Comparison of ENCODE assay signal across 8 cellular contexts in genomic region chr1:174968750-174969244, GRCh38. TPM values are rescaled to one million over a fixed set of nuclear protein-coding genes. Genes with fewer than 3 reads are reported as not detected.
DNase-seq lines count a peak whose midpoint lies in the region; ATAC-seq and TF ChIP-seq lines count a peak whose summit lies in the region.

No MANE protein-coding gene starts in this region.

- ATAC-seq in GM19372 (IDR thresholded peaks at IDR 0.05; ENCODE audit: low read depth, unreplicated experiment) (peak; percentile 67), HG03354 (IDR thresholded peaks at IDR 0.05; ENCODE audit: poor library complexity, severe bottlenecking, unreplicated experiment) (peak; percentile 64), WTC11 (no peak), left colon (no peak)

- intact Hi-C loops in CD14-positive monocyte (cut with micrococcal nuclease) = no loop called here
- intact Hi-C loops in left colon (cut with DNase I, micrococcal nuclease) = loop anchor here in 1 of 2 donors (5.0 kb wide), 1 partner anchor 91 kb away; no protein-coding TSS in a partner anchor

- DNase-seq in CD14-positive monocyte (ENCODE audit: low spot score) (no peak), WTC11 (ENCODE audit: low spot score) (no peak), islet precursor cell (peak; percentile 56), DMS114 treated with DMSO at 0.1 percent for 48 hours (lab: John Stamatoyannopoulos, UW; ENCODE audit: unreplicated experiment) (no peak), DMS153 (lab: John Stamatoyannopoulos, UW) (no peak), left colon (no peak)

- peaks cover 68% of the 10 kb centered on the region for H3K4me1 Mint-ChIP-seq in CD14-positive monocyte
- H3K4me1 Mint-ChIP-seq in WTC11 = peaks cover 21% of the 10 kb centered on the region

- POLR2A ChIA-PET in WTC11 (lab: Charles Lee) = no interaction called here

- no peak for TF ChIP-seq CTCF in CD14-positive monocyte (IDR thresholded peaks at IDR 0.05)
- TF ChIP-seq CTCF in WTC11 (IDR thresholded peaks at IDR 0.05) = no peak

- H3K4me3 Mint-ChIP-seq in CD14-positive monocyte = peak overlapping the region; percentile 32 to 71
- H3K4me3 Mint-ChIP-seq in WTC11 = no peak overlapping the region

- CTCF ChIA-PET in WTC11 (lab: Charles Lee) = interaction anchor here (0.9 kb wide), 1 partner anchor 19 kb away, joined by 3 read pairs; no protein-coding TSS in a partner anchor

- H3K36me3 Mint-ChIP-seq in CD14-positive monocyte = peaks cover 22 to 30% of the 10 kb centered on the region in 2 donors
- peaks cover 36% of the 10 kb centered on the region for H3K36me3 Mint-ChIP-seq in WTC11

- peak overlapping the region; percentile 56 to 93 (median 78) for H3K27ac Mint-ChIP-seq in CD14-positive monocyte
- H3K27ac Mint-ChIP-seq in WTC11 = 0 out of 2 replicates have a peak overlapping the region, but pooled peaks have one; percentile 2

- H3K9me3 Mint-ChIP-seq in CD14-positive monocyte (no peaks in the 10 kb centered on the region), WTC11 (no peaks in the 10 kb centered on the region)

- H3K27me3 Mint-ChIP-seq in CD14-positive monocyte (ENCODE audit: low read depth in 3 of 3) = no peaks in the 10 kb centered on the region
- no peaks in the 10 kb centered on the region for H3K27me3 Mint-ChIP-seq in WTC11 (ENCODE audit: low read depth)

TF ChIP-seq in WTC11, 78 proteins besides CTCF, POLR2A, EP300 and RAD21:
- TF ChIP-seq AFF4 (CRISPR knock-in tag; IDR thresholded peaks at IDR 0.05; ENCODE audit: borderline replicate concordance) = no peak
- TF ChIP-seq CBFB (CRISPR knock-in tag; IDR thresholded peaks at IDR 0.05; ENCODE audit: low read depth) = no peak
- no peak for TF ChIP-seq JAZF1 (CRISPR knock-in tag; IDR thresholded peaks at IDR 0.05)
- no peak for TF ChIP-seq ATF2 (CRISPR knock-in tag; IDR thresholded peaks at IDR 0.05; ENCODE audit: borderline replicate concordance, low read depth)
- TF ChIP-seq ZNF512 (CRISPR knock-in tag; IDR thresholded peaks at IDR 0.05; ENCODE audit: borderline replicate concordance) = no peak
- no peak for TF ChIP-seq GRHL2 (CRISPR knock-in tag; IDR thresholded peaks at IDR 0.05; ENCODE audit: insufficient replicate concordance, severe bottlenecking)
- no peak for TF ChIP-seq KAT7 (CRISPR knock-in tag; IDR thresholded peaks at IDR 0.05; ENCODE audit: borderline replicate concordance)
- TF ChIP-seq SMAD4 (CRISPR knock-in tag; IDR thresholded peaks at IDR 0.05) = no peak
- TF ChIP-seq MYBL2 (CRISPR knock-in tag; IDR thresholded peaks at IDR 0.05) = no peak
TF ChIP-seq in WTC11: peak in this region for 0.

RNA-seq across cellular contexts. Expression of gene CACYBP, which starts 30.9 kb away (rescaled TPM):
- 10 to 100 TPM; 74.8 to 86.9 TPM for polyA plus RNA-seq in CD14-positive monocyte
- total RNA-seq in WTC11 (2021) (167 to 211 TPM (median 185 TPM) in 3 replicates), left colon (10 to 100 TPM; 46.0 to 55.6 TPM)

RNA-seq across cellular contexts. Expression of gene MRPS14, which starts 54.4 kb away (rescaled TPM):
- 10 to 100 TPM; 48.1 to 53.2 TPM for polyA plus RNA-seq in CD14-positive monocyte
- total RNA-seq in WTC11 (2021) (30.4 to 33.1 TPM (median 32.1 TPM) in 3 replicates), left colon (10 to 100 TPM; 25.2 to 26.6 TPM)

Comparison
In these comparisons a context has a peak if more than half of its experiments do, and no peak if none do; other contexts are left out.
1. ATAC-seq: peak in GM19372 (single experiment) and HG03354 (single experiment); none in WTC11 (single experiment) and left colon (single experiment).